8 cellular contexts compared by ENCODE assay signal in the genomic region with DNA sequence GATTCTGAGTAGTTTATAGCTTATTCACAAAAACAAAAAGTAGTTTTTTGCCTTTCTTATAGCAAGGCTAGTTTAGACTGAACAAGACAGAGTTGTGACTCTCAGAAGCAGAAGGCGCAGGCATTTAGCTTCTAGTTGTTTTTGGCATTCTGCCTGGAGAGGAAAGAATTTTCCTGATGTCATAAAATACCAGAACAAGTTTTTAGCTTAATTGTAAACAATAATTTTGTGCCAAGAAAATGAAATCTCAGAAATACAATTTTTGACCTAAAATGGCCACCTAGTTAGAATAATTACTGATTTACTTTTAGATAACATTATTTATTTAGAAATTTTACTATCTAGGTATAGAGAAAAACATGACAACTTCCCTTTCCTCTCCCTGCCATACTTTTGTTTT. TPM values are rescaled to one million over a fixed set of nuclear protein-coding genes. Genes with fewer than 3 reads are reported as not detected.
A peak's percentile ranks its signal among the peaks of the same experiment; 100 is the strongest.
DNase-seq lines count a peak whose midpoint lies in the region; ATAC-seq, FAIRE-seq and TF ChIP-seq lines count a peak whose summit lies in the region.

No MANE protein-coding gene starts in this region.

- no peak for ATAC-seq in foreskin keratinocyte
- peak; percentile 35 to 67 (median 56) for ATAC-seq in pancreas
- ATAC-seq in GM18861 (IDR thresholded peaks at IDR 0.05; ENCODE audit: unreplicated experiment), result no peak
- no peak for ATAC-seq in GM21515 (IDR thresholded peaks at IDR 0.05; ENCODE audit: unreplicated experiment)
- ATAC-seq in GM18907 (IDR thresholded peaks at IDR 0.05; ENCODE audit: unreplicated experiment), result no peak

- peak overlapping the region; percentile 87 for H3K4me3 Mint-ChIP-seq in activated CD4-positive, alpha-beta memory T cell treated with anti-CD3 and anti-CD28 coated beads for 36 hours

- H3K4me1 ChIP-seq in Karpas-422 (ENCODE audit: low read length) (peaks cover 56% of the 10 kb centered on the region), foreskin keratinocyte (peaks cover 22% of the 10 kb centered on the region), pancreas (peaks cover 9 to 31% (median 26%) of the 10 kb centered on the region in 3 donors)

- peaks cover 49% of the 10 kb centered on the region for H3K79me2 ChIP-seq in Karpas-422 (ENCODE audit: low read length)

- TF ChIP-seq CTCF in foreskin keratinocyte (conservative IDR thresholded peaks at IDR 0.05), result peak; percentile 1
- no peak for TF ChIP-seq CTCF in pancreas (IDR thresholded peaks at IDR 0.05)

- H3K4me2 ChIP-seq in Karpas-422 (ENCODE audit: low read depth, low read length, poor library complexity, severe bottlenecking), result peak overlapping the region; percentile 70

- H3K9me2 ChIP-seq in Karpas-422 (replicated peaks; ENCODE audit: insufficient read depth, low read length), result no peaks in the 10 kb centered on the region

- peak overlapping the region; percentile 89; the same call in 1 of the 2 replicates for H3K27ac ChIP-seq in Karpas-422 (ENCODE audit: low read length)
- peak overlapping the region; percentile 100 for H3K27ac ChIP-seq in foreskin keratinocyte
- peak overlapping the region; percentile 74 to 97 (median 86) for H3K27ac ChIP-seq in pancreas

- peaks cover 4% of the 10 kb centered on the region for H3K36me3 Mint-ChIP-seq in activated CD4-positive, alpha-beta memory T cell treated with anti-CD3 and anti-CD28 coated beads for 36 hours

- CTCF ChIA-PET in activated CD4-positive, alpha-beta memory T cell treated with anti-CD3 and anti-CD28 coated beads for 36 hours (lab: Charles Lee), result interaction anchor here (1.5 to 5.0 kb wide), 5 partner anchors 11 to 323 kb away, joined by 4 to 34 read pairs (median 9); partner anchors contain the start of genes FUBP1 and ZZZ3

- H3K36me3 ChIP-seq in Karpas-422 (ENCODE audit: insufficient read depth, low read length) (no peaks in the 10 kb centered on the region), pancreas (no peaks in the 10 kb centered on the region)

- H3K27me3 ChIP-seq in Karpas-422 (ENCODE audit: low read length) (no peaks in the 10 kb centered on the region), foreskin keratinocyte (no peaks in the 10 kb centered on the region), pancreas (no peaks in the 10 kb centered on the region)

- no peaks in the 10 kb centered on the region for H3K9me3 ChIP-seq in Karpas-422 (ENCODE audit: low read length)
- no peaks in the 10 kb centered on the region for H3K9me3 ChIP-seq in pancreas

- FAIRE-seq in pancreas (lab: Jason Lieb, UNC), result peak; percentile 96

- peak overlapping the region; percentile 68 for H3K4me3 ChIP-seq in Karpas-422 (ENCODE audit: low read length)
- peak overlapping the region; percentile 18 to 52 (median 43) for H3K4me3 ChIP-seq in pancreas

- peaks cover 2% of the 10 kb centered on the region for H3K9me3 Mint-ChIP-seq in activated CD4-positive, alpha-beta memory T cell treated with anti-CD3 and anti-CD28 coated beads for 36 hours

- POLR2A ChIA-PET in activated CD4-positive, alpha-beta memory T cell treated with anti-CD3 and anti-CD28 coated beads for 36 hours (lab: Charles Lee), result interaction anchor here (1.4 to 7.6 kb wide), 7 partner anchors 8 to 323 kb away, joined by 3 to 297 read pairs (median 12); partner anchors contain the start of genes FUBP1, USP33 and ZZZ3

- peak overlapping the region; percentile 18 for H3K27ac Mint-ChIP-seq in activated CD4-positive, alpha-beta memory T cell treated with anti-CD3 and anti-CD28 coated beads for 36 hours

- 0 to 2% methylated on average over 1 of the region's 1 CpG for WGBS in pancreas, 2 donors

- H4K20me1 ChIP-seq in Karpas-422 (ENCODE audit: insufficient read depth, low read depth, low read length), result no peaks in the 10 kb centered on the region

- no peak overlapping the region for H2AFZ ChIP-seq in Karpas-422 (ENCODE audit: low read length)

- H3K4me1 Mint-ChIP-seq in activated CD4-positive, alpha-beta memory T cell treated with anti-CD3 and anti-CD28 coated beads for 36 hours (ENCODE audit: low read depth), result peaks cover 39% of the 10 kb centered on the region

- H3K9ac ChIP-seq in Karpas-422 (ENCODE audit: low read length), result peak overlapping the region; percentile 67

- intact Hi-C loops in activated CD4-positive, alpha-beta memory T cell treated with anti-CD3 and anti-CD28 coated beads for 36 hours (cut with micrococcal nuclease), result loop anchor here (2.0 kb wide), 6 partner anchors 35 to 615 kb away; partner anchors contain the start of gene IFI44L
- intact Hi-C loops in pancreas (cut with DNase I), result no loop called here

- peak; percentile 54 for DNase-seq in DMS 273 treated with DMSO at 0.1 percent for 48 hours (lab: John Stamatoyannopoulos, UW)
- DNase-seq in Karpas-422, result no peak
- no peak for DNase-seq in activated CD4-positive, alpha-beta memory T cell treated with anti-CD3 and anti-CD28 coated beads for 36 hours
- peak; percentile 40 to 66 for DNase-seq in foreskin keratinocyte
- peak in 1 of 6 donors; percentile 36 for DNase-seq in pancreas

- H3K27me3 Mint-ChIP-seq in activated CD4-positive, alpha-beta memory T cell treated with anti-CD3 and anti-CD28 coated beads for 36 hours, result peaks cover 3% of the 10 kb centered on the region

RNA-seq across cellular contexts. Expression of gene DNAJB4, which starts 1.0 kb away (rescaled TPM):
- total RNA-seq in Karpas-422 (2014; rRNA removed; shearing (Covaris generic); ENCODE audit: low replicate concordance), result 6.4 and 6.7 TPM in 2 replicates
- total RNA-seq in activated CD4-positive, alpha-beta memory T cell treated with anti-CD3 and anti-CD28 coated beads for 36 hours, result 10 to 100 TPM in 1 of 2 experiments, 1 to 10 TPM in 1; 9.1 to 10.8 TPM
- 14.1 and 19.9 TPM in 2 replicates for total RNA-seq in foreskin keratinocyte
- polyA plus RNA-seq in foreskin keratinocyte, result 6.0 and 7.2 TPM in 2 replicates
- 10 to 100 TPM; 13.1 to 38.6 (median 21.7) TPM for total RNA-seq in pancreas
- 1 to 10 TPM; 6.7 to 9.2 TPM for polyA plus RNA-seq in pancreas

RNA-seq across cellular contexts. Expression of gene FUBP1, which starts 26.9 kb away (rescaled TPM):
- 159 and 214 TPM in 2 replicates for total RNA-seq in Karpas-422 (2014; rRNA removed; shearing (Covaris generic); ENCODE audit: low replicate concordance)
- total RNA-seq in activated CD4-positive, alpha-beta memory T cell treated with anti-CD3 and anti-CD28 coated beads for 36 hours, result 100 to 1,000 TPM; 204 to 220 TPM
- total RNA-seq in foreskin keratinocyte (140 and 146 TPM in 2 replicates), pancreas (10 to 100 TPM; 36.9 to 81.5 (median 51.6) TPM)
- polyA plus RNA-seq in foreskin keratinocyte (60.7 and 73.1 TPM in 2 replicates), pancreas (10 to 100 TPM; 21.7 to 46.6 TPM)

RNA-seq across cellular contexts. Expression of gene GIPC2, which starts 40.0 kb away (rescaled TPM):
- total RNA-seq in Karpas-422 (2014; rRNA removed; shearing (Covaris generic); ENCODE audit: low replicate concordance), result 0.04 and 0.15 TPM in 2 replicates
- under 1 TPM in 1 of 2 experiments, not detected in 1; 0.17 TPM for total RNA-seq in activated CD4-positive, alpha-beta memory T cell treated with anti-CD3 and anti-CD28 coated beads for 36 hours
- total RNA-seq in foreskin keratinocyte (0.71 TPM in 2 replicates), pancreas (10 to 100 TPM; 10.8 to 22.1 (median 14.4) TPM)
- polyA plus RNA-seq in foreskin keratinocyte (0.32 and 0.33 TPM in 2 replicates), pancreas (1 to 10 TPM; 6.3 to 8.1 TPM)

Comparison
In these comparisons a context has a peak if more than half of its experiments do, and no peak if none do; other contexts are left out.
1. DNase-seq: peak in DMS 273 treated with DMSO at 0.1 percent for 48 hours (single experiment) and foreskin keratinocyte (2 of 2); none in Karpas-422 (single experiment) and activated CD4-positive, alpha-beta memory T cell treated with anti-CD3 and anti-CD28 coated beads for 36 hours (single experiment).
2. ATAC-seq: peak in pancreas (4 of 4); none in foreskin keratinocyte (single experiment), GM18861 (single experiment), GM21515 (single experiment) and GM18907 (single experiment).
3. Peak in every context shown above with its lines, with median percentiles within 50 percentile points of each other: H3K27ac ChIP-seq.